ENCODE assay signal across 14 cellular contexts in genomic region chr16:11341371-11341770, GRCh38.
"Had no signal": no experiment of that assay in that cellular context is flagged by ENCODE, and none has a peak within 500 bp of the region (broad histone marks: within the 10 kb centered on the region; RNA-seq: fewer than 3 reads in every experiment).

No MANE protein-coding gene starts in this region.

- H3K27me3 Mint-ChIP-seq: naive thymus-derived CD4-positive, alpha-beta T cell had no signal

- H3K27ac Mint-ChIP-seq: dendritic cell treated with granulocyte-macrophage colony-stimulating factor and Interleukin-4, amounts not matched to agents 40 ng/mL and 50 ng/mL, for 4 days; nephron progenitor cell had no signal

- H3K4me3 Mint-ChIP-seq: dendritic cell treated with granulocyte-macrophage colony-stimulating factor and Interleukin-4, amounts not matched to agents 40 ng/mL and 50 ng/mL, for 4 days; nephron progenitor cell had no signal

- H3K27ac ChIP-seq: hepatocyte, neutrophil, tibial artery, upper lobe of left lung, uterus had no signal

- H3K9me3 Mint-ChIP-seq: dendritic cell treated with granulocyte-macrophage colony-stimulating factor and Interleukin-4, amounts not matched to agents 40 ng/mL and 50 ng/mL, for 4 days; naive thymus-derived CD4-positive, alpha-beta T cell had no signal

- ATAC-seq: left colon; naive thymus-derived CD4-positive, alpha-beta T cell had no signal

- DNase-seq: erythroblast; foreskin melanocyte; head of caudate nucleus; left colon; mesendoderm; naive thymus-derived CD4-positive, alpha-beta T cell; nephron progenitor cell; stimulated activated CD4-positive, alpha-beta T cell treated with anti-CD3 and anti-CD28 coated beads, Interleukin-12 subunit alpha, Interleukin-12 subunit beta, amount 100 ng/mL, for 4 hours; tibial artery; upper lobe of left lung; uterus had no signal

- H3K27me3 ChIP-seq: hepatocyte, neutrophil, tibial artery, upper lobe of left lung, uterus had no signal
